Comparison of ENCODE assay signal across 17 cellular contexts in genomic region chr15:72276326-72276700, GRCh38. TPM values are rescaled to one million over a fixed set of nuclear protein-coding genes. Genes with fewer than 3 reads are reported as not detected.
DNase-seq lines count a peak whose midpoint lies in the region; ATAC-seq and TF ChIP-seq lines count a peak whose summit lies in the region.
"Had no signal": no experiment of that assay in that cellular context is flagged by ENCODE, and none has a peak within 500 bp of the region (broad histone marks: within the 10 kb centered on the region; RNA-seq: fewer than 3 reads in every experiment).

No MANE protein-coding gene starts in this region.

- H3K18ac ChIP-seq in mesenchymal stem cell (ENCODE audit: low read depth in 1 of 2, low read length in 2 of 2), result no peak overlapping the region

- no peak overlapping the region for H3K9ac ChIP-seq in GM23248
- no peak overlapping the region for H3K9ac ChIP-seq in mesenchymal stem cell (ENCODE audit: low read length)

- peaks cover 6% of the 10 kb centered on the region for H3K79me1 ChIP-seq in mesenchymal stem cell (replicated peaks; ENCODE audit: low read length, poor library complexity, severe bottlenecking)

- no peak overlapping the region for H2AFZ ChIP-seq in GM23248
- peak overlapping the region; percentile 32 for H2AFZ ChIP-seq in osteoblast (ENCODE audit: low read length)
- no peak overlapping the region for H2AFZ ChIP-seq in mesenchymal stem cell (ENCODE audit: low read depth, low read length)
- H2AFZ ChIP-seq: GM23338 had no signal

- H2BK12ac ChIP-seq in mesenchymal stem cell (ENCODE audit: low read length in 2 of 2), result no peak overlapping the region

- H3K4me1 ChIP-seq in GM23248 (ENCODE audit: insufficient read depth) (peaks cover 10% of the 10 kb centered on the region), SJCRH30 (peaks cover 27% of the 10 kb centered on the region), osteoblast (ENCODE audit: insufficient read depth, low read length) (peaks cover 12% of the 10 kb centered on the region), mesenchymal stem cell (ENCODE audit: control insufficient read depth, insufficient read depth, low read depth, low read length) (peaks cover 2% of the 10 kb centered on the region)

- in situ Hi-C loops in GM23248 (cut with MboI), result no loop called here

- H3K14ac ChIP-seq in mesenchymal stem cell (ENCODE audit: low read length in 2 of 2), result no peak overlapping the region

- H3K36me3 ChIP-seq in GM23248 (ENCODE audit: low read depth), result no peaks in the 10 kb centered on the region
- no peaks in the 10 kb centered on the region for H3K36me3 ChIP-seq in SJCRH30
- H3K36me3 ChIP-seq in osteoblast (ENCODE audit: insufficient read depth, low read length), result no peaks in the 10 kb centered on the region
- H3K36me3 ChIP-seq in mesenchymal stem cell (ENCODE audit: control insufficient read depth in 1 of 2, insufficient read depth in 2 of 2, low read depth in 1 of 2, low read length in 2 of 2), result no peaks in the 10 kb centered on the region

- no peak for ATAC-seq in HG02870 (IDR thresholded peaks at IDR 0.05; ENCODE audit: unreplicated experiment)
- ATAC-seq: A549, GM23338 had no signal

- no peak overlapping the region for H4K8ac ChIP-seq in mesenchymal stem cell (ENCODE audit: low read length)

- H3K4me3 ChIP-seq in GM23248, result no peak overlapping the region
- H3K4me3 ChIP-seq in SJCRH30, result no peak overlapping the region
- H3K4me3 ChIP-seq in foreskin fibroblast (ENCODE audit: low read depth in 1 of 2, low read length in 2 of 2), result no peak overlapping the region
- no peak overlapping the region for H3K4me3 ChIP-seq in osteoblast (ENCODE audit: insufficient read depth, low read length)
- H3K4me3 ChIP-seq in mesenchymal stem cell (ENCODE audit: insufficient read depth in 1 of 2, low read depth in 1 of 2, low read length in 2 of 2), result no peak overlapping the region
- H3K4me3 ChIP-seq: A549, GM23338, SJSA1 had no signal

- H3K4me2 ChIP-seq in GM23248 (ENCODE audit: unreplicated experiment), result no peak overlapping the region
- no peak overlapping the region for H3K4me2 ChIP-seq in osteoblast (ENCODE audit: insufficient read depth, low read length)
- H3K4me2 ChIP-seq in mesenchymal stem cell (ENCODE audit: low read length, poor library complexity, severe bottlenecking), result no peak overlapping the region
- H3K4me2 ChIP-seq: A549, GM23338 had no signal

- no peaks in the 10 kb centered on the region for H3K9me3 ChIP-seq in GM23248 (ENCODE audit: low read depth)
- no peaks in the 10 kb centered on the region for H3K9me3 ChIP-seq in SJCRH30 (replicated peaks)
- no peaks in the 10 kb centered on the region for H3K9me3 ChIP-seq in osteoblast (ENCODE audit: low read depth, low read length)
- no peaks in the 10 kb centered on the region for H3K9me3 ChIP-seq in mesenchymal stem cell (ENCODE audit: control insufficient read depth, low read length)
- H3K9me3 ChIP-seq: A549, SJSA1 had no signal

- peak; percentile 18 for DNase-seq in GM23248
- DNase-seq in SJCRH30, result no peak
- peak; percentile 12 to 36 for DNase-seq in foreskin fibroblast
- DNase-seq in osteoblast (ENCODE audit: insufficient read length, low spot score, missing footprints), result no peak
- no peak for DNase-seq in mesenchymal stem cell
- no peak for DNase-seq in A172 (ENCODE audit: low spot score)
- DNase-seq: HCEC 1CT, NCI-H1694 treated with DMSO at 0.1 percent for 48 hours, NCI-H2081 treated with DMSO at 0.1 percent for 48 hours, NCI-H2171 treated with DMSO at 0.1 percent for 48 hours, NCI-H524 treated with DMSO at 0.1 percent for 48 hours, NCI-H82 had no signal

- no peak overlapping the region for H3K23ac ChIP-seq in mesenchymal stem cell (ENCODE audit: low read length in 2 of 2)

- H3K79me2 ChIP-seq in GM23248 (ENCODE audit: insufficient read depth), result peaks cover 10% of the 10 kb centered on the region
- peaks cover 10% of the 10 kb centered on the region for H3K79me2 ChIP-seq in osteoblast (ENCODE audit: insufficient read depth, low read length)

- H4K20me1 ChIP-seq in GM23248 (ENCODE audit: insufficient read depth) (no peaks in the 10 kb centered on the region), osteoblast (ENCODE audit: insufficient read depth, low read length) (no peaks in the 10 kb centered on the region)

- peaks cover 6% of the 10 kb centered on the region; the same call in 1 of the 2 replicates for H3F3A ChIP-seq in GM23248 (ENCODE audit: insufficient read depth)

- H2BK120ac ChIP-seq in mesenchymal stem cell (ENCODE audit: low read depth, low read length), result no peak overlapping the region

- H2BK15ac ChIP-seq in mesenchymal stem cell (ENCODE audit: low read depth, poor library complexity, severe bottlenecking), result no peak overlapping the region

- no peak overlapping the region for H2AK5ac ChIP-seq in mesenchymal stem cell (ENCODE audit: low read length, severe bottlenecking)

- H4K91ac ChIP-seq in mesenchymal stem cell (ENCODE audit: low read length), result no peak overlapping the region

- H3K27ac ChIP-seq in GM23248 (no peak overlapping the region), SJCRH30 (peak overlapping the region; percentile 88), osteoblast (ENCODE audit: low read depth, low read length) (no peak overlapping the region), mesenchymal stem cell (ENCODE audit: low read length, poor library complexity, severe bottlenecking) (no peak overlapping the region)
- H3K27ac ChIP-seq: A549, SJSA1 had no signal

- no peak overlapping the region for H3K4ac ChIP-seq in mesenchymal stem cell (ENCODE audit: low read depth in 1 of 2, low read length in 2 of 2)

- H3K9me2 ChIP-seq in GM23248 (ENCODE audit: insufficient read depth), result no peaks in the 10 kb centered on the region

- H3K27me3 ChIP-seq in GM23248 (replicated peaks; ENCODE audit: insufficient read depth), result no peaks in the 10 kb centered on the region
- no peaks in the 10 kb centered on the region for H3K27me3 ChIP-seq in SJCRH30
- H3K27me3 ChIP-seq in osteoblast (ENCODE audit: insufficient read depth, low read length), result no peaks in the 10 kb centered on the region
- peaks cover 0 to 6% of the 10 kb centered on the region in 2 experiments for H3K27me3 ChIP-seq in mesenchymal stem cell (ENCODE audit: control insufficient read depth in 1 of 2, insufficient read depth in 1 of 2, low read length in 2 of 2)
- H3K27me3 ChIP-seq: SJSA1 had no signal

- no peak overlapping the region for H2BK5ac ChIP-seq in mesenchymal stem cell (ENCODE audit: low read depth, low read length, poor library complexity, severe bottlenecking)

- no peak for TF ChIP-seq CTCF in foreskin fibroblast (IDR thresholded peaks at IDR 0.05; ENCODE audit: low read depth, low read length)
- no peak for TF ChIP-seq CTCF in osteoblast (IDR thresholded peaks at IDR 0.05; ENCODE audit: extremely low read depth, low read depth, low read length)

RNA-seq across cellular contexts. Expression of gene PARP6, which starts 4.0 kb away (rescaled TPM):
- total RNA-seq in GM23248 (2014; rRNA removed; shearing (Covaris generic)), result 24.7 and 29.7 TPM in 2 replicates
- 27.5 and 36.0 TPM in 2 replicates for polyA plus RNA-seq in GM23248 (2016; fragmentation: Nextera tagmentation; extraction: Ambion mirVana)
- 36.1 and 52.5 TPM in 2 replicates for total RNA-seq in SJCRH30 (2014; rRNA removed; shearing (Covaris generic))
- 40.4 and 43.4 TPM in 2 replicates for total RNA-seq in osteoblast
- 35.6 TPM for polyA plus RNA-seq in mesenchymal stem cell (2013, experiment 1 of 2)
- 36.7 TPM for polyA plus RNA-seq in mesenchymal stem cell (2013, experiment 2 of 2)
- 30.4 and 32.3 TPM in 2 replicates for total RNA-seq in A172 (2014; rRNA removed; shearing (Covaris generic))

RNA-seq across cellular contexts. Expression of gene CELF6, which starts 43.6 kb away (rescaled TPM):
- 0.22 and 1.0 TPM in 2 replicates for total RNA-seq in GM23248 (2014; rRNA removed; shearing (Covaris generic))
- polyA plus RNA-seq in GM23248 (2016; fragmentation: Nextera tagmentation; extraction: Ambion mirVana), result 0.08 TPM in 1 of 2 replicates, not detected in the other
- total RNA-seq in SJCRH30 (2014; rRNA removed; shearing (Covaris generic)), result 0.05 TPM in 1 of 2 replicates, not detected in the other
- total RNA-seq in osteoblast, result 0.36 and 0.59 TPM in 2 replicates
- 0.25 TPM for polyA plus RNA-seq in mesenchymal stem cell (2013, experiment 1 of 2)
- polyA plus RNA-seq in mesenchymal stem cell (2013, experiment 2 of 2), result 0.41 TPM
- not detected in 2 replicates for total RNA-seq in A172 (2014; rRNA removed; shearing (Covaris generic))
- polyA plus RNA-seq: CD14-positive monocyte, GM23338 had no signal

RNA-seq across cellular contexts. Expression of gene PKM, which starts 45.3 kb away (rescaled TPM):
- total RNA-seq in GM23248 (2014; rRNA removed; shearing (Covaris generic)), result 2,534 and 2,557 TPM in 2 replicates
- 2,427 and 2,525 TPM in 2 replicates for polyA plus RNA-seq in GM23248 (2016; fragmentation: Nextera tagmentation; extraction: Ambion mirVana)
- 1,855 and 1,858 TPM in 2 replicates for total RNA-seq in SJCRH30 (2014; rRNA removed; shearing (Covaris generic))
- total RNA-seq in osteoblast, result 1,919 and 2,299 TPM in 2 replicates
- 999 TPM for polyA plus RNA-seq in mesenchymal stem cell (2013, experiment 1 of 2)
- polyA plus RNA-seq in mesenchymal stem cell (2013, experiment 2 of 2), result 982 TPM
- total RNA-seq in A172 (2014; rRNA removed; shearing (Covaris generic)), result 2,848 and 2,886 TPM in 2 replicates

Comparison
In these comparisons a context has a peak if more than half of its experiments do, and no peak if none do; other contexts are left out.
1. DNase-seq: peak in GM23248 (single experiment) and foreskin fibroblast (2 of 2); none in SJCRH30 (0 of 2), osteoblast (single experiment), mesenchymal stem cell (single experiment) and A172 (single experiment).